In the genomic region with DNA sequence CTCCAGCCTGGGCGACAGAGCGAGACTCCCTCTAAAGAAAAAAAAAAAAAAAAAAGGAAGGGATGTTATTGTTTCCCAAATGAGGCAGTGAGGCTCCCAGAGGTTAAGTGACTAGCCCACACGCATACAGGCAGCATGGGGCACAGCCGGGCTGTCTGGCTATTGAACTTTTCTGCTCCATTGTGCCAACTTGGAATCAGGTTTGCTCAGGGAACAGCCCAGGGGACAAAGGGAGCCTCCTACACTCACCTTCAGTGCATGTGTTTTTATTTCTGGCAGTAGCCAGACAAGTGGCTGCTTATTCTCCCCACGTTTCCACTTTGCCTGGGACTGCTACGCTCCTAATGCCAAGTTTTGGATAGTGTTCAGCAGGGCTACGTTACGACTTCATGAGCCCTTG, we compare ENCODE assay signal across 28 cellular contexts. TPM values are rescaled to one million over a fixed set of nuclear protein-coding genes. Genes with fewer than 3 reads are reported as not detected.
DNase-seq lines count a peak whose midpoint lies in the region; ATAC-seq and TF ChIP-seq lines count a peak whose summit lies in the region.
"Had no signal": no experiment of that assay in that cellular context is flagged by ENCODE, and none has a peak within 500 bp of the region (broad histone marks: within the 10 kb centered on the region; RNA-seq: fewer than 3 reads in every experiment).

No MANE protein-coding gene starts in this region.

- no peaks in the 10 kb centered on the region for H3K36me3 ChIP-seq in ascending aorta
- H3K36me3 ChIP-seq in uterus, result no peaks in the 10 kb centered on the region
- H3K36me3 ChIP-seq: BLaER1 had no signal

- TF ChIP-seq POLR2A in uterus (IDR thresholded peaks at IDR 0.05), result no peak

- no peak for ATAC-seq in HG03342 (IDR thresholded peaks at IDR 0.05; ENCODE audit: unreplicated experiment)
- ATAC-seq: Panc1 had no signal

- no peaks in the 10 kb centered on the region for H3K9me3 ChIP-seq in ascending aorta
- H3K9me3 ChIP-seq in uterus, result no peaks in the 10 kb centered on the region
- H3K9me3 ChIP-seq: BLaER1 had no signal

- TF ChIP-seq CTCF in ascending aorta (IDR thresholded peaks at IDR 0.05) (no peak), uterus (IDR thresholded peaks at IDR 0.05) (no peak)

- H3K27me3 ChIP-seq in ascending aorta (no peaks in the 10 kb centered on the region), uterus (no peaks in the 10 kb centered on the region)
- H3K27me3 ChIP-seq: BLaER1 had no signal

- DNase-seq in activated effector memory CD4-positive, alpha-beta T cell treated with anti-CD3 and anti-CD28 coated beads, Interleukin-2, amount 50 U/mL, for 16 hours, result peak; percentile 13
- DNase-seq in activated effector memory CD4-positive, alpha-beta T cell treated with Interleukin-2 at 50 U/mL for 16 hours, result no peak
- DNase-seq in ascending aorta (ENCODE audit: low spot score in 2 of 2) (no peak), mesenteric fat pad (ENCODE audit: low spot score) (peak; percentile 49), uterus (no peak), MV-4-11 (lab: John Stamatoyannopoulos, UW) (no peak)
- DNase-seq: CD4-positive, CD25-positive, alpha-beta regulatory T cell; DMS153; DND-41; H7; MM.1S; NCI-H1048; NCI-H1417; NCI-H1694; NCI-H2029 treated with DMSO at 0.1 percent for 48 hours; NCI-H2171; NCI-H226; NCI-H510A treated with DMSO at 0.1 percent for 48 hours; NCI-H774; NK-92 treated with Interleukin-12 subunit alpha and Interleukin-12 subunit beta, amount 100 ng/mL, for 24 hours; SHP77 had no signal

- H3K4me3 ChIP-seq in ascending aorta (no peak overlapping the region), uterus (no peak overlapping the region)
- H3K4me3 ChIP-seq: BLaER1 had no signal

- H3K4me1 ChIP-seq in ascending aorta (peaks cover 4 to 25% of the 10 kb centered on the region in 2 donors), uterus (no peaks in the 10 kb centered on the region)

- H3K27ac ChIP-seq in ascending aorta (peak overlapping the region; percentile 84 to 85), uterus (no peak overlapping the region)
- H3K27ac ChIP-seq: BLaER1, KMS-11, RWPE1 had no signal

- intact Hi-C loops in ascending aorta (cut with DNase I), result no loop called here
- intact Hi-C loops in uterus (cut with DNase I; ENCODE audit: low total_unique reads), result no loop called here

RNA-seq across cellular contexts. Expression of a gene that starts 10.7 kb away (rescaled TPM):
- total RNA-seq in ascending aorta (not detected), mesenteric fat pad (0.29 TPM), uterus (1 to 10 TPM in 1 of 4 donors, not detected in 3; 1.3 TPM)
- total RNA-seq: OCI-LY7, SK-MEL-5 had no signal

RNA-seq across cellular contexts. Expression of a gene that starts 40.1 kb away (rescaled TPM):
- total RNA-seq in ascending aorta, result not detected
- total RNA-seq in mesenteric fat pad, result not detected
- not detected for total RNA-seq in uterus
- total RNA-seq: CD4-positive, CD25-positive, alpha-beta regulatory T cell; H7; OCI-LY7; SK-MEL-5 had no signal

Comparison
In these comparisons a context has a peak if more than half of its experiments do, and no peak if none do; other contexts are left out.
1. DNase-seq: peak in activated effector memory CD4-positive, alpha-beta T cell treated with anti-CD3 and anti-CD28 coated beads, Interleukin-2, amount 50 U/mL, for 16 hours (single experiment) and mesenteric fat pad (single experiment); none in activated effector memory CD4-positive, alpha-beta T cell treated with Interleukin-2 at 50 U/mL for 16 hours (single experiment), ascending aorta (0 of 2), uterus (0 of 2) and MV-4-11 (single experiment).
2. H3K27ac ChIP-seq: peak in ascending aorta (2 of 2); none in uterus (0 of 2).